ENCODE assay signal across 8 cellular contexts in the genomic region with DNA sequence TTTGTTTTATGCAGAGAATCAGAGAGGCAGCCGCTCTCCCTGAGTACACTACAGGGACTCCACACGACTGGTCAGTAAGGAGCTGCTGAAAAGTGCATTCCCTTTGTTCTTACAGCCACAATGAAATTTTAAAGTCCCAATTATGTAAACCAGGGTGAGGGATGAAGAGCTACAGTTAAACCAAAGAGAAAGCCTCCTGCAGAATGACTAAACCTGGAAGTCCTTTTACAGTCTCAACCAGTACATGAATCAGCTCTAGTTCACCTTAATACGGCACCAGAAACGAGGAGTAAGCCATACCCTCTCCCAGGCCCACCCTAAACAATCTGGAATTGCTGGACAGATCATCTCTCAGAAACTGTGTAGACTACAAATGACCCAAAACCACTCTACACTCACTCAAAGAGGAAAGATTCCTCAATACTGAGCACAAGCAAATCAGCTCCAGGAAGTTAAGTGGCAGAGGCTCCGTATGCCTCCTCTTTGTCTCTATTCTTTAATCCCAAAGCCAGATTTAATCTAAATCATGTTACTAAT.
A peak's percentile ranks its signal among the peaks of the same experiment; 100 is the strongest.
DNase-seq lines count a peak whose midpoint lies in the region; ATAC-seq and TF ChIP-seq lines count a peak whose summit lies in the region.

No MANE protein-coding gene starts in this region.

- H3K4me1 Mint-ChIP-seq in Calu3 (ENCODE audit: low read depth, unreplicated experiment): peaks cover 25% of the 10 kb centered on the region
- H3K4me1 Mint-ChIP-seq in activated CD4-positive, alpha-beta memory T cell treated with anti-CD3 and anti-CD28 coated beads for 36 hours (ENCODE audit: low read depth): peaks cover 10% of the 10 kb centered on the region

- peaks cover 74 to 99% (median 96%) of the 10 kb centered on the region in 4 donors for H3K4me1 ChIP-seq in esophagus muscularis mucosa
- H3K4me1 ChIP-seq in osteoblast (ENCODE audit: insufficient read depth, low read length): peaks cover 37% of the 10 kb centered on the region

- H3K9me3 Mint-ChIP-seq in Calu3 (ENCODE audit: low read depth, unreplicated experiment): no peaks in the 10 kb centered on the region
- no peaks in the 10 kb centered on the region for H3K9me3 Mint-ChIP-seq in activated CD4-positive, alpha-beta memory T cell treated with anti-CD3 and anti-CD28 coated beads for 36 hours

- peaks cover 8% of the 10 kb centered on the region for H4K20me1 ChIP-seq in osteoblast (ENCODE audit: insufficient read depth, low read length)

- H3K27ac ChIP-seq in esophagus muscularis mucosa (replicated peaks in 1 of 4) (peak overlapping the region; percentile 75 to 82 (median 80)), osteoblast (ENCODE audit: low read depth, low read length) (peak overlapping the region; percentile 38)

- H2AFZ ChIP-seq in osteoblast (ENCODE audit: low read length): no peak overlapping the region

- ATAC-seq in GM19452 (IDR thresholded peaks at IDR 0.05; ENCODE audit: unreplicated experiment) (no peak), HG03457 (IDR thresholded peaks at IDR 0.05; ENCODE audit: unreplicated experiment) (no peak), HG03378 (IDR thresholded peaks at IDR 0.05; ENCODE audit: unreplicated experiment) (no peak)

- DNase-seq in Calu3: no peak
- DNase-seq in NCI-H69 (lab: John Stamatoyannopoulos, UW): peak; percentile 71
- no peak for DNase-seq in esophagus muscularis mucosa (ENCODE audit: extremely low spot score)
- DNase-seq in osteoblast (ENCODE audit: insufficient read length, low spot score, missing footprints): peak; percentile 32
- DNase-seq in activated CD4-positive, alpha-beta memory T cell treated with anti-CD3 and anti-CD28 coated beads for 36 hours: no peak

- peak overlapping the region; percentile 76 for H3K27ac Mint-ChIP-seq in Calu3 (ENCODE audit: unreplicated experiment)
- no peak overlapping the region for H3K27ac Mint-ChIP-seq in activated CD4-positive, alpha-beta memory T cell treated with anti-CD3 and anti-CD28 coated beads for 36 hours

- no TSS peak for BruUV-seq in Calu3 (replicated peaks; lab: Mats Ljungman, UMichigan)

- H3K27me3 ChIP-seq in esophagus muscularis mucosa: no peaks in the 10 kb centered on the region
- no peaks in the 10 kb centered on the region for H3K27me3 ChIP-seq in osteoblast (ENCODE audit: insufficient read depth, low read length)

- CTCF ChIA-PET in Calu3 (lab: Charles Lee): interaction anchor here (0.6 to 1.9 kb wide), 7 partner anchors 12 to 288 kb away, joined by 3 to 8 read pairs (median 3); no protein-coding TSS in a partner anchor
- CTCF ChIA-PET in activated CD4-positive, alpha-beta memory T cell treated with anti-CD3 and anti-CD28 coated beads for 36 hours (lab: Charles Lee): interaction anchor here (0.8 to 1.5 kb wide), 3 partner anchors 10 to 284 kb away, joined by 3 to 7 read pairs (median 4); no protein-coding TSS in a partner anchor

- TF ChIP-seq CTCF in Calu3 (IDR thresholded peaks at IDR 0.05; ENCODE audit: unreplicated experiment) (no peak), esophagus muscularis mucosa (IDR thresholded peaks at IDR 0.05) (no peak), osteoblast (IDR thresholded peaks at IDR 0.05; ENCODE audit: extremely low read depth, low read depth, low read length) (no peak)

- H3K36me3 ChIP-seq in esophagus muscularis mucosa (no peaks in the 10 kb centered on the region), osteoblast (ENCODE audit: insufficient read depth, low read length) (no peaks in the 10 kb centered on the region)

- H3K9me3 ChIP-seq in esophagus muscularis mucosa (no peaks in the 10 kb centered on the region), osteoblast (ENCODE audit: low read depth, low read length) (no peaks in the 10 kb centered on the region)

- no peak for TF ChIP-seq POLR2A in esophagus muscularis mucosa (IDR thresholded peaks at IDR 0.05; ENCODE audit: low read depth)

- H3K79me2 ChIP-seq in osteoblast (ENCODE audit: insufficient read depth, low read length): peaks cover 87% of the 10 kb centered on the region

- peaks cover 10% of the 10 kb centered on the region for H3K36me3 Mint-ChIP-seq in Calu3 (ENCODE audit: insufficient read depth, unreplicated experiment)
- no peaks in the 10 kb centered on the region for H3K36me3 Mint-ChIP-seq in activated CD4-positive, alpha-beta memory T cell treated with anti-CD3 and anti-CD28 coated beads for 36 hours

- H3K4me3 Mint-ChIP-seq in Calu3 (ENCODE audit: low read depth, unreplicated experiment): peak overlapping the region; percentile 73
- H3K4me3 Mint-ChIP-seq in activated CD4-positive, alpha-beta memory T cell treated with anti-CD3 and anti-CD28 coated beads for 36 hours: no peak overlapping the region

- intact Hi-C loops in Calu3 (cut with micrococcal nuclease; ENCODE audit: unreplicated experiment): loop anchor here (2.0 kb wide), 1 partner anchor 75 kb away; no protein-coding TSS in a partner anchor
- intact Hi-C loops in esophagus muscularis mucosa (cut with DNase I): loop anchor here (10.0 kb wide), 1 partner anchor 171 kb away; no protein-coding TSS in a partner anchor
- intact Hi-C loops in activated CD4-positive, alpha-beta memory T cell treated with anti-CD3 and anti-CD28 coated beads for 36 hours (cut with micrococcal nuclease): no loop called here

- H3K27me3 Mint-ChIP-seq in Calu3 (ENCODE audit: unreplicated experiment): no peaks in the 10 kb centered on the region
- H3K27me3 Mint-ChIP-seq in activated CD4-positive, alpha-beta memory T cell treated with anti-CD3 and anti-CD28 coated beads for 36 hours: peaks cover 10% of the 10 kb centered on the region

- 21% methylated on average over 5 of the region's 5 CpGs for WGBS in esophagus muscularis mucosa

- no peak for TF ChIP-seq EP300 in esophagus muscularis mucosa (IDR thresholded peaks at IDR 0.05)

- H3K4me3 ChIP-seq in esophagus muscularis mucosa (peak overlapping the region; percentile 40 to 63 (median 57)), osteoblast (ENCODE audit: insufficient read depth, low read length) (peak overlapping the region; percentile 72)

- POLR2A ChIA-PET in activated CD4-positive, alpha-beta memory T cell treated with anti-CD3 and anti-CD28 coated beads for 36 hours (lab: Charles Lee): no interaction called here

- H3K4me2 ChIP-seq in osteoblast (ENCODE audit: insufficient read depth, low read length): peak overlapping the region; percentile 98

Comparison
In these comparisons a context has a peak if more than half of its experiments do, and no peak if none do; other contexts are left out.
1. DNase-seq: peak in NCI-H69 (single experiment) and osteoblast (single experiment); none in Calu3 (single experiment), esophagus muscularis mucosa (single experiment) and activated CD4-positive, alpha-beta memory T cell treated with anti-CD3 and anti-CD28 coated beads for 36 hours (single experiment).